Comparison of ENCODE assay signal across 4 cellular contexts in the genomic region with DNA sequence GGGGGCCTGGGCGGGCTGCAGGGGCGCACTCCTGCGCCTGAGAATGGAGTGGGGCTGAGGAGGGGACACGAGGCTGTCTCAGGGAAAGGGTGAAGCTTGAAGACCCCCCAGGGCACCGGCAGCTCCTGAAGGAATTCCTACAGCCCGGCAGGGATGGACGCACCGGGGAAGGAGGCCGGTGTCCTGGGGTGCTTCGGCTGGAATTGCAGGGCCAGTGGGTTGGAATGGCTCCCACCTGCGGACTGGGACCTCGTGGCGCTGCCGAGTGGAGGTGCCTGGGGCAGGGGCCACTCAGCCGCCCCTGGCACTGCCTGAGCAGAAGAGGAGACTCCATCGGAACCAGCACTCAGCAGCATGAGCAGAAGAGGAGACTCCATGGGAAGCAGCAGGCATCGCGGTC.
"Had no signal": no experiment of that assay in that cellular context is flagged by ENCODE, and none has a peak within 500 bp of the region (broad histone marks: within the 10 kb centered on the region; RNA-seq: fewer than 3 reads in every experiment).

No MANE protein-coding gene starts in this region.

- H3K4me2 ChIP-seq: GM23338 had no signal

- H3K36me3 ChIP-seq: HAP-1 had no signal

- DNase-seq: HFFc6 had no signal

- H3K4me3 ChIP-seq: GM23338, HAP-1 had no signal

- H2AFZ ChIP-seq: GM23338 had no signal

- H3K9me3 ChIP-seq: HAP-1 had no signal

- H3K27ac ChIP-seq: HL-60 had no signal
